In the genomic region with DNA sequence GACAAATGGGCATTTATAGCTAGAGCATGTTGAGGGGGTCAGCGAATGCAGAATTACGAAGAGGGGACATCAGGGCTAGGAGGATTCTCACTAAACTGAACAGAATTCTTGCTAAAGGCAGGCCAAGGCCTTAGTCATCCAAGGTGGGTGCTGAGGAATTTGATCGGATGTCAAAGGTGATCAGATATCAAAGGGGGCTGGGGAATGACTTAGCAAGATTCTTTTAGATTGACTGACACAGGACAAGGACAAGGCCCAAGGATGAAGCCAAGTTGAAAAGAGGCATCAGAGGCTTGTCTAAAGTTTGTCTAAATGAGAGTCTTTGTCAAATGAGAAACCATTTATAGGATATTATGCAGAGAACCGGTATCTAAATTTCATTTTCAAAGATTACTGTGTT, we compare ENCODE assay signal across 15 cellular contexts. TPM values are rescaled to one million over a fixed set of nuclear protein-coding genes. Genes with fewer than 3 reads are reported as not detected.
DNase-seq lines count a peak whose midpoint lies in the region; ATAC-seq and TF ChIP-seq lines count a peak whose summit lies in the region.
"Had no signal": no experiment of that assay in that cellular context is flagged by ENCODE, and none has a peak within 500 bp of the region (broad histone marks: within the 10 kb centered on the region; RNA-seq: fewer than 3 reads in every experiment).

No MANE protein-coding gene starts in this region.

- no peak overlapping the region for H3K23ac ChIP-seq in trophoblast cell (ENCODE audit: low read length)

- POLR2A ChIA-PET in WTC11 (lab: Charles Lee), result no interaction called here
- POLR2A ChIA-PET in naive thymus-derived CD4-positive, alpha-beta T cell (lab: Charles Lee), result interaction anchor here (1.9 kb wide), 1 partner anchor 9 kb away, joined by 6 read pairs; no protein-coding TSS in a partner anchor
- POLR2A ChIA-PET in CD4-positive, alpha-beta T cell (lab: Charles Lee), result interaction anchor here (2.9 kb wide), 1 partner anchor 10 kb away, joined by 10 read pairs; the partner anchor contains the start of gene TMEM184C

- H2BK5ac ChIP-seq in trophoblast cell (ENCODE audit: low read depth, low read length, poor library complexity), result no peak overlapping the region

- H3K4me3 Mint-ChIP-seq in activated T-cell treated with anti-CD3 and anti-CD28 coated beads, Interleukin-2, amount 50 U/mL, for 24 hours, result no peak overlapping the region
- no peak overlapping the region for H3K4me3 Mint-ChIP-seq in WTC11
- no peak overlapping the region for H3K4me3 Mint-ChIP-seq in naive thymus-derived CD4-positive, alpha-beta T cell
- no peak overlapping the region for H3K4me3 Mint-ChIP-seq in CD4-positive, alpha-beta T cell
- H3K4me3 Mint-ChIP-seq: CD4-positive, alpha-beta memory T cell; IgD-negative memory B cell had no signal

- no peak overlapping the region for H3K4me2 ChIP-seq in trophoblast cell (ENCODE audit: low read length)
- H3K4me2 ChIP-seq: BLaER1 treated with 17β-estradiol and CSF1 and Interleukin-3, amounts not matched to agents 10 nM and 100 nM had no signal

- TF ChIP-seq EP300 in esophagus muscularis mucosa (IDR thresholded peaks at IDR 0.05), result no peak

- TF ChIP-seq CTCF in WTC11 (IDR thresholded peaks at IDR 0.05), result no peak
- no peak for TF ChIP-seq CTCF in esophagus muscularis mucosa (IDR thresholded peaks at IDR 0.05)
- TF ChIP-seq CTCF in CD4-positive, alpha-beta T cell (IDR thresholded peaks at IDR 0.05), result no peak

- peaks cover 13% of the 10 kb centered on the region for H3K4me1 Mint-ChIP-seq in activated T-cell treated with anti-CD3 and anti-CD28 coated beads, Interleukin-2, amount 50 U/mL, for 24 hours (ENCODE audit: low read depth)
- H3K4me1 Mint-ChIP-seq in WTC11, result peaks cover 47% of the 10 kb centered on the region
- peaks cover 2 to 24% (median 17%) of the 10 kb centered on the region in 7 donors for H3K4me1 Mint-ChIP-seq in naive thymus-derived CD4-positive, alpha-beta T cell
- H3K4me1 Mint-ChIP-seq in CD4-positive, alpha-beta T cell (ENCODE audit: low read depth), result peaks cover 22% of the 10 kb centered on the region

- H3K4ac ChIP-seq in trophoblast cell (ENCODE audit: low read depth, low read length), result no peak overlapping the region

- H2AK5ac ChIP-seq in trophoblast cell (ENCODE audit: low read length), result no peak overlapping the region

- ATAC-seq in WTC11, result peak; percentile 40; the same call in 1 of the 2 replicates
- no peak for ATAC-seq in naive thymus-derived CD4-positive, alpha-beta T cell
- no peak for ATAC-seq in CD4-positive, alpha-beta T cell (ENCODE audit: poor library complexity)

- no peak overlapping the region for H3K27ac ChIP-seq in esophagus muscularis mucosa (replicated peaks in 1 of 4)
- H3K27ac ChIP-seq in naive thymus-derived CD4-positive, alpha-beta T cell (ENCODE audit: low read depth, low read length), result no peak overlapping the region
- no peak overlapping the region for H3K27ac ChIP-seq in CD4-positive, alpha-beta T cell (ENCODE audit: low read depth, low read length)
- no peak overlapping the region for H3K27ac ChIP-seq in trophoblast cell (ENCODE audit: low read depth, low read length)
- H3K27ac ChIP-seq: BLaER1 treated with 17β-estradiol and CSF1 and Interleukin-3, amounts not matched to agents 10 nM and 100 nM had no signal

- H3K36me3 ChIP-seq in esophagus muscularis mucosa (peaks cover 27 to 84% (median 66%) of the 10 kb centered on the region in 4 donors), trophoblast cell (ENCODE audit: control insufficient read depth in 1 of 2, insufficient read depth in 2 of 2, low read length in 2 of 2) (peaks cover 9 to 15% of the 10 kb centered on the region in 2 experiments)
- H3K36me3 ChIP-seq in naive thymus-derived CD4-positive, alpha-beta T cell (ENCODE audit: control insufficient read depth in 2 of 3, insufficient read depth in 3 of 3, low read length in 3 of 3), result peaks cover 0 to 45% (median 18%) of the 10 kb centered on the region in 3 experiments

- no peak overlapping the region for H4K8ac ChIP-seq in trophoblast cell (ENCODE audit: low read depth, low read length)

- H3K14ac ChIP-seq in trophoblast cell (ENCODE audit: low read length), result no peak overlapping the region

- H3K79me1 ChIP-seq in trophoblast cell (ENCODE audit: low read length), result no peaks in the 10 kb centered on the region

- H2AFZ ChIP-seq in trophoblast cell (ENCODE audit: insufficient read depth, low read length, poor library complexity), result no peak overlapping the region

- H4K91ac ChIP-seq in trophoblast cell (ENCODE audit: low read depth, low read length), result no peak overlapping the region

- H3K4me3 ChIP-seq in esophagus muscularis mucosa (no peak overlapping the region), trophoblast cell (ENCODE audit: low read depth, low read length) (no peak overlapping the region)
- no peak overlapping the region for H3K4me3 ChIP-seq in naive thymus-derived CD4-positive, alpha-beta T cell (ENCODE audit: low read length)
- H3K4me3 ChIP-seq: BLaER1 treated with 17β-estradiol and CSF1 and Interleukin-3, amounts not matched to agents 10 nM and 100 nM had no signal

- no peaks in the 10 kb centered on the region for H3K9me3 ChIP-seq in esophagus muscularis mucosa
- no peaks in the 10 kb centered on the region for H3K9me3 ChIP-seq in naive thymus-derived CD4-positive, alpha-beta T cell (ENCODE audit: control insufficient read depth in 2 of 3, low read length in 3 of 3)
- H3K9me3 ChIP-seq in CD4-positive, alpha-beta T cell (ENCODE audit: control insufficient read depth, low read length), result no peaks in the 10 kb centered on the region
- H3K9me3 ChIP-seq in trophoblast cell (ENCODE audit: insufficient read depth, low read depth, low read length), result no peaks in the 10 kb centered on the region
- H3K9me3 ChIP-seq: BLaER1 treated with 17β-estradiol and CSF1 and Interleukin-3, amounts not matched to agents 10 nM and 100 nM had no signal

- H3K27ac Mint-ChIP-seq in activated T-cell treated with anti-CD3 and anti-CD28 coated beads, Interleukin-2, amount 50 U/mL, for 24 hours, result peak overlapping the region; percentile 7
- peak overlapping the region; percentile 54 for H3K27ac Mint-ChIP-seq in WTC11
- H3K27ac Mint-ChIP-seq in naive thymus-derived CD4-positive, alpha-beta T cell, result peak overlapping the region in 5 of 9 donors; percentile 0 to 68 (median 25)
- no peak overlapping the region for H3K27ac Mint-ChIP-seq in CD4-positive, alpha-beta T cell
- H3K27ac Mint-ChIP-seq: IgD-negative memory B cell had no signal

- no peaks in the 10 kb centered on the region for H3K9me3 Mint-ChIP-seq in activated T-cell treated with anti-CD3 and anti-CD28 coated beads, Interleukin-2, amount 50 U/mL, for 24 hours
- H3K9me3 Mint-ChIP-seq in WTC11, result no peaks in the 10 kb centered on the region
- no peaks in the 10 kb centered on the region for H3K9me3 Mint-ChIP-seq in naive thymus-derived CD4-positive, alpha-beta T cell
- H3K9me3 Mint-ChIP-seq in CD4-positive, alpha-beta T cell, result no peaks in the 10 kb centered on the region
- H3K9me3 Mint-ChIP-seq: CD4-positive, alpha-beta memory T cell; IgD-negative memory B cell had no signal

- H3K27me3 ChIP-seq in esophagus muscularis mucosa, result no peaks in the 10 kb centered on the region
- H3K27me3 ChIP-seq in naive thymus-derived CD4-positive, alpha-beta T cell (ENCODE audit: control insufficient read depth in 2 of 2, insufficient read depth in 2 of 2, low read length in 2 of 2), result no peaks in the 10 kb centered on the region
- H3K27me3 ChIP-seq in CD4-positive, alpha-beta T cell (ENCODE audit: control insufficient read depth, insufficient read depth, low read length), result no peaks in the 10 kb centered on the region
- no peaks in the 10 kb centered on the region for H3K27me3 ChIP-seq in trophoblast cell (ENCODE audit: insufficient read depth, low read length)
- H3K27me3 ChIP-seq: BLaER1 treated with 17β-estradiol and CSF1 and Interleukin-3, amounts not matched to agents 10 nM and 100 nM had no signal

- H2BK12ac ChIP-seq in trophoblast cell (ENCODE audit: low read length), result no peak overlapping the region

- intact Hi-C loops in esophagus muscularis mucosa (cut with DNase I), result no loop called here
- intact Hi-C loops in naive thymus-derived CD4-positive, alpha-beta T cell (cut with micrococcal nuclease), result no loop called here
- intact Hi-C loops in CD4-positive, alpha-beta T cell (cut with DNase I, micrococcal nuclease), result loop anchor here in 1 of 2 experiments (10.0 kb wide), 1 partner anchor 438 kb away; no protein-coding TSS in a partner anchor

- H3K79me2 ChIP-seq in trophoblast cell (ENCODE audit: control insufficient read depth, insufficient read depth, low read length, poor library complexity), result no peaks in the 10 kb centered on the region

- CTCF ChIA-PET in WTC11 (lab: Charles Lee), result interaction anchor here (0.9 kb wide), 1 partner anchor 240 kb away, joined by 3 read pairs; no protein-coding TSS in a partner anchor
- CTCF ChIA-PET in naive thymus-derived CD4-positive, alpha-beta T cell (lab: Charles Lee), result no interaction called here
- CTCF ChIA-PET in CD4-positive, alpha-beta T cell (lab: Charles Lee), result no interaction called here

- WGBS in esophagus muscularis mucosa, result 93% methylated on average over 4 of the region's 4 CpGs
- WGBS in trophoblast cell (ENCODE audit: extremely low coverage, insufficient coverage, insufficient read length), result no CpG with 5 or more reads among the region's 4 CpGs

- H3K4me1 ChIP-seq in esophagus muscularis mucosa (peaks cover 0 to 8% (median 0%) of the 10 kb centered on the region in 4 donors), trophoblast cell (ENCODE audit: control insufficient read depth in 1 of 2, insufficient read depth in 2 of 2, low read length in 2 of 2) (no peaks in the 10 kb centered on the region)
- no peaks in the 10 kb centered on the region for H3K4me1 ChIP-seq in naive thymus-derived CD4-positive, alpha-beta T cell (ENCODE audit: control insufficient read depth in 2 of 2, insufficient read depth in 2 of 2, low read length in 2 of 2)

- DNase-seq in activated T-cell treated with anti-CD3 and anti-CD28 coated beads, Interleukin-2, amount 50 U/mL, for 24 hours, result no peak
- DNase-seq in activated T-cell treated with anti-CD3 and anti-CD28 coated beads, Interleukin-2, amount 50 U/mL, for 48 hours, result no peak
- DNase-seq in WTC11 (ENCODE audit: low spot score) (no peak), esophagus muscularis mucosa (ENCODE audit: extremely low spot score) (peak; percentile 37), trophoblast cell (no peak)
- no peak for DNase-seq in naive thymus-derived CD4-positive, alpha-beta T cell
- no peak for DNase-seq in central memory CD4-positive, alpha-beta T cell
- DNase-seq in CD4-positive, alpha-beta T cell, result no peak
- DNase-seq: 8988T; AML-193; CD4-positive, alpha-beta memory T cell; DMS79 treated with DMSO at 0.1 percent for 48 hours; EL had no signal

- no peak for TF ChIP-seq POLR2A in esophagus muscularis mucosa (IDR thresholded peaks at IDR 0.05; ENCODE audit: low read depth)

- H2BK120ac ChIP-seq in trophoblast cell (ENCODE audit: insufficient read depth, low read length, poor library complexity), result no peak overlapping the region

- H3K36me3 Mint-ChIP-seq in activated T-cell treated with anti-CD3 and anti-CD28 coated beads, Interleukin-2, amount 50 U/mL, for 24 hours (ENCODE audit: low read depth), result peaks cover 86% of the 10 kb centered on the region
- H3K36me3 Mint-ChIP-seq in WTC11, result peaks cover 46% of the 10 kb centered on the region
- peaks cover 18 to 56% (median 22%) of the 10 kb centered on the region in 5 donors for H3K36me3 Mint-ChIP-seq in naive thymus-derived CD4-positive, alpha-beta T cell
- peaks cover 89% of the 10 kb centered on the region for H3K36me3 Mint-ChIP-seq in CD4-positive, alpha-beta T cell (ENCODE audit: low read depth)

- H3K18ac ChIP-seq in trophoblast cell (ENCODE audit: low read length), result no peak overlapping the region

- no peaks in the 10 kb centered on the region for H3K27me3 Mint-ChIP-seq in activated T-cell treated with anti-CD3 and anti-CD28 coated beads, Interleukin-2, amount 50 U/mL, for 24 hours
- H3K27me3 Mint-ChIP-seq in WTC11 (ENCODE audit: low read depth), result no peaks in the 10 kb centered on the region
- no peaks in the 10 kb centered on the region for H3K27me3 Mint-ChIP-seq in naive thymus-derived CD4-positive, alpha-beta T cell
- H3K27me3 Mint-ChIP-seq in CD4-positive, alpha-beta T cell, result no peaks in the 10 kb centered on the region
- H3K27me3 Mint-ChIP-seq: CD4-positive, alpha-beta memory T cell; IgD-negative memory B cell had no signal

- no peak overlapping the region for H3K9ac ChIP-seq in trophoblast cell (ENCODE audit: low read length)
- H3K9ac ChIP-seq: BLaER1 treated with 17β-estradiol and CSF1 and Interleukin-3, amounts not matched to agents 10 nM and 100 nM had no signal

- H4K12ac ChIP-seq in trophoblast cell (ENCODE audit: low read depth, low read length), result no peak overlapping the region

RNA-seq across cellular contexts. Expression of gene TMEM184C, which starts 9.7 kb away (rescaled TPM):
- total RNA-seq in WTC11 (2021) (42.3 to 43.7 TPM (median 43.4 TPM) in 3 replicates), esophagus muscularis mucosa (10 to 100 TPM; 15.4 to 22.1 (median 16.6) TPM)
- total RNA-seq in naive thymus-derived CD4-positive, alpha-beta T cell, result 10 to 100 TPM; 13.7 to 27.4 (median 19.0) TPM
- 10 to 100 TPM; 26.7 to 28.3 TPM for polyA plus RNA-seq in naive thymus-derived CD4-positive, alpha-beta T cell
- 10 to 100 TPM; 10.0 to 10.1 TPM for total RNA-seq in CD4-positive, alpha-beta T cell
- 15.8 and 16.7 TPM in 2 replicates for polyA plus RNA-seq in trophoblast cell (2013)

RNA-seq across cellular contexts. Expression of gene PRMT9, which starts 57.1 kb away (rescaled TPM):
- 9.5 to 11.4 TPM (median 10.4 TPM) in 3 replicates for total RNA-seq in WTC11 (2021)
- total RNA-seq in esophagus muscularis mucosa, result 1 to 10 TPM; 4.1 to 7.5 (median 6.4) TPM
- total RNA-seq in naive thymus-derived CD4-positive, alpha-beta T cell, result 10 to 100 TPM in 4 of 5 experiments, 1 to 10 TPM in 1; 9.7 to 15.9 (median 10.8) TPM
- 1 to 10 TPM; 4.7 to 8.3 TPM for polyA plus RNA-seq in naive thymus-derived CD4-positive, alpha-beta T cell
- total RNA-seq in CD4-positive, alpha-beta T cell, result 10 to 100 TPM; 21.0 to 21.1 TPM
- 4.2 and 4.4 TPM in 2 replicates for polyA plus RNA-seq in trophoblast cell (2013)
